8 cellular contexts compared by ENCODE assay signal in genomic region chr17:51056813-51057510, GRCh38.
A peak's percentile ranks its signal among the peaks of the same experiment; 100 is the strongest.
DNase-seq lines count a peak whose midpoint lies in the region; ATAC-seq, FAIRE-seq and TF ChIP-seq lines count a peak whose summit lies in the region.

No MANE protein-coding gene starts in this region.

- POLR2A ChIA-PET in activated CD8-positive, alpha-beta T cell treated with anti-CD3 and anti-CD28 coated beads for 36 hours (lab: Charles Lee), result no interaction called here

- H3K27ac ChIP-seq in C4-2B, result no peak overlapping the region
- H3K27ac ChIP-seq in pancreas, result peak overlapping the region; percentile 41 to 84 (median 58)

- H3K9me3 ChIP-seq in pancreas, result no peaks in the 10 kb centered on the region

- no peak overlapping the region for H3K27ac Mint-ChIP-seq in activated CD8-positive, alpha-beta T cell treated with anti-CD3 and anti-CD28 coated beads for 36 hours

- H3K4me3 ChIP-seq in GM12865 (ENCODE audit: low read depth, low read length) (no peak overlapping the region), pancreas (no peak overlapping the region)

- DNase-seq in GM12865 (ENCODE audit: low read depth) (peak; percentile 77), NCI-H1694 treated with DMSO at 0.1 percent for 48 hours (lab: John Stamatoyannopoulos, UW) (peak; percentile 60), germinal center (ENCODE audit: low spot score) (peak; percentile 18), pancreas (peak in 2 of 6 donors; percentile 21 to 39)
- DNase-seq in activated CD8-positive, alpha-beta T cell treated with anti-CD3 and anti-CD28 coated beads for 36 hours, result peak; percentile 34

- CTCF ChIA-PET in activated CD8-positive, alpha-beta T cell treated with anti-CD3 and anti-CD28 coated beads for 36 hours (lab: Charles Lee), result interaction anchor here (0.6 to 4.3 kb wide), 19 partner anchors 9 to 603 kb away, joined by 3 to 43 read pairs (median 4); partner anchors contain the start of gene NME1

- no peak for FAIRE-seq in pancreas (lab: Jason Lieb, UNC)

- no peak overlapping the region for H3K4me3 Mint-ChIP-seq in activated CD8-positive, alpha-beta T cell treated with anti-CD3 and anti-CD28 coated beads for 36 hours

- H3K9me3 Mint-ChIP-seq in activated CD8-positive, alpha-beta T cell treated with anti-CD3 and anti-CD28 coated beads for 36 hours, result no peaks in the 10 kb centered on the region

- H3K4me1 ChIP-seq in pancreas, result peaks cover 4 to 44% (median 20%) of the 10 kb centered on the region in 3 donors

- intact Hi-C loops in activated CD8-positive, alpha-beta T cell treated with anti-CD3 and anti-CD28 coated beads for 36 hours (cut with micrococcal nuclease), result no loop called here
- intact Hi-C loops in pancreas (cut with DNase I), result no loop called here

- 2 to 10% methylated on average over 1 of the region's 1 CpG for WGBS in pancreas, 2 donors

- no peaks in the 10 kb centered on the region for H3K27me3 ChIP-seq in pancreas

- H3K4me1 Mint-ChIP-seq in activated CD8-positive, alpha-beta T cell treated with anti-CD3 and anti-CD28 coated beads for 36 hours (ENCODE audit: low read depth), result peaks cover 7% of the 10 kb centered on the region

- peaks cover 0 to 3% (median 0%) of the 10 kb centered on the region in 3 donors for H3K36me3 ChIP-seq in pancreas

- peaks cover 1% of the 10 kb centered on the region for H3K36me3 Mint-ChIP-seq in activated CD8-positive, alpha-beta T cell treated with anti-CD3 and anti-CD28 coated beads for 36 hours (ENCODE audit: low read depth)

- no peaks in the 10 kb centered on the region for H3K27me3 Mint-ChIP-seq in activated CD8-positive, alpha-beta T cell treated with anti-CD3 and anti-CD28 coated beads for 36 hours

- ATAC-seq in activated CD8-positive, alpha-beta T cell treated with anti-CD3 and anti-CD28 coated beads for 36 hours, result no peak
- ATAC-seq in pancreas, result peak; percentile 77 to 92 (median 88)
- ATAC-seq in GM21717 (IDR thresholded peaks at IDR 0.05; ENCODE audit: unreplicated experiment), result no peak
- ATAC-seq in HG02870 (IDR thresholded peaks at IDR 0.05; ENCODE audit: unreplicated experiment), result no peak

- TF ChIP-seq CTCF in C4-2B (conservative IDR thresholded peaks at IDR 0.05) (peak; percentile 80), GM12865 (IDR thresholded peaks at IDR 0.05; ENCODE audit: insufficient read depth, low read depth, low read length, missing control alignments) (peak; percentile 51), pancreas (IDR thresholded peaks at IDR 0.05) (peak in 3 of 4 donors; percentile 21 to 24 (median 22))
- TF ChIP-seq CTCF in activated CD8-positive, alpha-beta T cell treated with anti-CD3 and anti-CD28 coated beads for 36 hours (IDR thresholded peaks at IDR 0.05), result peak; percentile 54

Comparison
In these comparisons a context has a peak if more than half of its experiments do, and no peak if none do; other contexts are left out.
1. CTCF ChIP-seq: peak in every context shown above with its lines; median percentile 80 in C4-2B; 54 in activated CD8-positive, alpha-beta T cell treated with anti-CD3 and anti-CD28 coated beads for 36 hours; 51 in GM12865; 22 in pancreas.
2. ATAC-seq: peak in pancreas (4 of 4); none in activated CD8-positive, alpha-beta T cell treated with anti-CD3 and anti-CD28 coated beads for 36 hours (single experiment), GM21717 (single experiment) and HG02870 (single experiment).